Comparison of ENCODE assay signal across 8 cellular contexts in the genomic region with DNA sequence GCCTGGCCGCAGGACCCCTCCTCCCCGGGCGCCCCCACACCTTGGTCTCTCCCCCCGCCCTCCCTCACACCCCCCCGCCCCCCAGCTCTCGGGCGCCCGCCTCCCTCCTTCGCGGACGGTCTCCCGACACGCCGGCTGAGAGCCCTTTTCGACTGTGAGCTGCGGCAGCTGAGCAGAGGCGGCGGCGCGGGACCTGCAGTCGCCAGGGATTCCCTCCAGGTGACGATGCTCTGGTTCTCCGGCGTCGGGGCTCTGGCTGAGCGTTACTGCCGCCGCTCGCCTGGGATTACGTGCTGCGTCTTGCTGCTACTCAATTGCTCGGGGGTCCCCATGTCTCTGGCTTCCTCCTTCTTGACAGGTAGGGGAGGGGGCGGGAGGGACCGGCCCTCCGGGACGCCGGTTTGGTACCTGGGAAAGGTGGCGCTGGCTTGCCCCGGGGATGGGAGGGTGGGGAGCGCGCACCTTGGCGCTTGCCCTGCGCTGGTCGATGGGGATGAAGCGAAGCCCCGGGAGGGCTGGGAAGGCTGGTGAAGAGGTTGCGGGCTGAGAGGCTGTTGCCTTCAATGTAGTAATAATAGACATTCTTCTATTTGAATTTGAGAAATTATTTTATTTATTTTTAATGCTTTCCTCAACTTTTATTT. TPM values are rescaled to one million over a fixed set of nuclear protein-coding genes. Genes with fewer than 3 reads are reported as not detected.
DNase-seq lines count a peak whose midpoint lies in the region; ATAC-seq and TF ChIP-seq lines count a peak whose summit lies in the region.

Gene BMPER, plus strand, starts transcription at position 151 of the 644 bp plus-strand sequence. Its CDS starts 75 bp downstream, at position 226.

- H3K9me3 Mint-ChIP-seq in Caco-2 (ENCODE audit: unreplicated experiment) (no peaks in the 10 kb centered on the region), WTC11 (peaks cover 5% of the 10 kb centered on the region; the same call in 1 of the 2 replicates), neural progenitor cell (no peaks in the 10 kb centered on the region)

- DNase-seq in Caco-2 (peak; percentile 58 to 59), HuH-7.5 (ENCODE audit: low spot score) (peak; percentile 55), WTC11 (ENCODE audit: low spot score) (peak; percentile 77), foreskin keratinocyte (no peak), neural progenitor cell (ENCODE audit: low spot score) (peak; percentile 89), HUDEP-2 (lab: John Stamatoyannopoulos, UW; ENCODE audit: unreplicated experiment in 76 of 76) (no peak), T-helper 9 cell (no peak)

- H3K4me2 ChIP-seq in neural progenitor cell = peak within 1 kb of the TSS; percentile 98

- no peaks in the 10 kb centered on the region for H3K9me3 ChIP-seq in Caco-2
- H3K9me3 ChIP-seq in neural progenitor cell (ENCODE audit: low read depth) = no peaks in the 10 kb centered on the region

- H3K4me1 ChIP-seq in Caco-2 (0 out of 2 replicates have a peak, but pooled peaks cover 3% of the 10 kb centered on the region), foreskin keratinocyte (peaks cover 4% of the 10 kb centered on the region), neural progenitor cell (peaks cover 9% of the 10 kb centered on the region)

- ATAC-seq in WTC11 (peak; percentile 68), foreskin keratinocyte (peak; percentile 61), GM19328 (IDR thresholded peaks at IDR 0.05; ENCODE audit: unreplicated experiment) (no peak)

- TF ChIP-seq CTCF in Caco-2 (IDR thresholded peaks at IDR 0.05; ENCODE audit: insufficient read depth in 1 of 2, low read depth in 1 of 2, low read length in 1 of 2, severe bottlenecking in 1 of 2, unreplicated experiment in 1 of 2) = no peak
- TF ChIP-seq CTCF in WTC11 (IDR thresholded peaks at IDR 0.05) = no peak
- no peak for TF ChIP-seq CTCF in foreskin keratinocyte (conservative IDR thresholded peaks at IDR 0.05)
- no peak for TF ChIP-seq CTCF in neural progenitor cell (IDR thresholded peaks at IDR 0.05)

- H3F3A ChIP-seq in neural progenitor cell (ENCODE audit: low read depth) = peaks cover 22% of the 10 kb centered on the region

- no peak within 1 kb of the TSS for H3K27ac Mint-ChIP-seq in Caco-2 (ENCODE audit: unreplicated experiment)
- no peak within 1 kb of the TSS for H3K27ac Mint-ChIP-seq in WTC11
- no peak within 1 kb of the TSS for H3K27ac Mint-ChIP-seq in neural progenitor cell

- H2AFZ ChIP-seq in neural progenitor cell (replicated peaks) = peak within 1 kb of the TSS; percentile 100

- H3K27me3 Mint-ChIP-seq in Caco-2 (ENCODE audit: insufficient read depth, unreplicated experiment) (peaks cover 35% of the 10 kb centered on the region), WTC11 (ENCODE audit: low read depth) (peaks cover 61% of the 10 kb centered on the region), neural progenitor cell (ENCODE audit: insufficient read depth, low read depth) (peaks cover 31% of the 10 kb centered on the region)

- POLR2A ChIA-PET in Caco-2 (lab: Charles Lee) (no interaction called here), WTC11 (lab: Charles Lee) (interaction anchor here (1.0 kb wide), 1 partner anchor 666 kb away, joined by 3 read pairs; no protein-coding TSS in a partner anchor)

- H3K4me3 ChIP-seq in Caco-2 (ENCODE audit: low read depth, low read length) (peak within 1 kb of the TSS; percentile 37), neural progenitor cell (peak within 1 kb of the TSS; percentile 93)

- H3K79me2 ChIP-seq in neural progenitor cell (ENCODE audit: low read depth) = no peaks in the 10 kb centered on the region

- H3K27me3 ChIP-seq in Caco-2 (replicated peaks; ENCODE audit: control insufficient read depth, insufficient read depth, low read length) = 0 out of 2 replicates have a peak, but pooled peaks cover 2% of the 10 kb centered on the region
- peaks cover 82% of the 10 kb centered on the region for H3K27me3 ChIP-seq in foreskin keratinocyte
- peaks cover 71% of the 10 kb centered on the region for H3K27me3 ChIP-seq in neural progenitor cell

- H3K4me1 Mint-ChIP-seq in Caco-2 (ENCODE audit: low read depth, unreplicated experiment) = no peaks in the 10 kb centered on the region
- peaks cover 29% of the 10 kb centered on the region for H3K4me1 Mint-ChIP-seq in WTC11
- H3K4me1 Mint-ChIP-seq in neural progenitor cell = peaks cover 5% of the 10 kb centered on the region

- BruUV-seq in Caco-2 (replicated peaks; lab: Mats Ljungman, UMichigan) = no TSS peak

- intact Hi-C loops in Caco-2 (cut with micrococcal nuclease; ENCODE audit: unreplicated experiment) = loop anchor here (10.0 kb wide), 1 partner anchor 721 kb away; no protein-coding TSS in a partner anchor

- H3K27ac ChIP-seq in foreskin keratinocyte = no peak within 1 kb of the TSS
- no peak within 1 kb of the TSS for H3K27ac ChIP-seq in neural progenitor cell

- H3K4me3 Mint-ChIP-seq in Caco-2 (ENCODE audit: unreplicated experiment) (peak within 1 kb of the TSS; percentile 72), WTC11 (peak within 1 kb of the TSS; percentile 91), neural progenitor cell (peak within 1 kb of the TSS; percentile 93)

- no peaks in the 10 kb centered on the region for H3K36me3 ChIP-seq in Caco-2 (ENCODE audit: control insufficient read depth, insufficient read depth, low read length)
- no peaks in the 10 kb centered on the region for H3K36me3 ChIP-seq in neural progenitor cell

- CTCF ChIA-PET in Caco-2 (lab: Charles Lee) (interaction anchor here (1.1 kb wide), 1 partner anchor 28 kb away, joined by 4 read pairs; no protein-coding TSS in a partner anchor), WTC11 (lab: Charles Lee) (interaction anchor here (0.6 to 3.2 kb wide), 12 partner anchors 11 to 446 kb away, joined by 3 to 70 read pairs (median 5); no protein-coding TSS in a partner anchor)

- H4K20me1 ChIP-seq in neural progenitor cell (ENCODE audit: low read depth) = peaks cover 10% of the 10 kb centered on the region

- H3K36me3 Mint-ChIP-seq in Caco-2 (ENCODE audit: insufficient read depth, unreplicated experiment) = no peaks in the 10 kb centered on the region
- no peaks in the 10 kb centered on the region for H3K36me3 Mint-ChIP-seq in WTC11
- no peaks in the 10 kb centered on the region for H3K36me3 Mint-ChIP-seq in neural progenitor cell

- H3K9ac ChIP-seq in neural progenitor cell = peak within 1 kb of the TSS; percentile 9

TF ChIP-seq in WTC11, 78 proteins besides CTCF, POLR2A, EP300 and RAD21:
- no peak for TF ChIP-seq ZNF263 (CRISPR knock-in tag; IDR thresholded peaks at IDR 0.05; ENCODE audit: low read depth)
- TF ChIP-seq ZNF317 (CRISPR knock-in tag; IDR thresholded peaks at IDR 0.05; ENCODE audit: borderline replicate concordance, low read depth) = no peak
- TF ChIP-seq GTF2I (CRISPR knock-in tag; conservative IDR thresholded peaks at IDR 0.05) = no peak
- TF ChIP-seq FOXP1 (CRISPR knock-in tag; IDR thresholded peaks at IDR 0.05; ENCODE audit: borderline replicate concordance) = no peak

RNA-seq across cellular contexts. Expression of gene BMPER, which starts in this region (rescaled TPM):
- total RNA-seq in Caco-2 (2022) (not detected in 2 replicates), WTC11 (2021) (1.8 to 2.8 TPM (median 1.9 TPM) in 3 replicates), foreskin keratinocyte (0.20 and 0.25 TPM in 2 replicates), neural progenitor cell (ENCODE audit: low replicate concordance) (0.74 and 1.2 TPM in 2 replicates)
- 0.07 TPM in 1 of 2 replicates, not detected in the other for polyA plus RNA-seq in foreskin keratinocyte

Comparison
In these comparisons a context has a peak if more than half of its experiments do, and no peak if none do; other contexts are left out.
1. Peak in DNase-seq and H3K4me3 ChIP-seq in Caco-2; RNA of the gene not detected or under 1 TPM.
2. Peak in ATAC-seq in foreskin keratinocyte; RNA of the gene not detected or under 1 TPM.
3. DNase-seq: peak in HuH-7.5 (single experiment), WTC11 (single experiment) and neural progenitor cell (single experiment); none in foreskin keratinocyte (0 of 2), HUDEP-2 (0 of 76) and T-helper 9 cell (single experiment).
4. Peak in every context shown above with its lines, with median percentiles within 50 percentile points of each other: H3K4me3 Mint-ChIP-seq.